Comparison of ENCODE assay signal across 8 cellular contexts in the genomic region with DNA sequence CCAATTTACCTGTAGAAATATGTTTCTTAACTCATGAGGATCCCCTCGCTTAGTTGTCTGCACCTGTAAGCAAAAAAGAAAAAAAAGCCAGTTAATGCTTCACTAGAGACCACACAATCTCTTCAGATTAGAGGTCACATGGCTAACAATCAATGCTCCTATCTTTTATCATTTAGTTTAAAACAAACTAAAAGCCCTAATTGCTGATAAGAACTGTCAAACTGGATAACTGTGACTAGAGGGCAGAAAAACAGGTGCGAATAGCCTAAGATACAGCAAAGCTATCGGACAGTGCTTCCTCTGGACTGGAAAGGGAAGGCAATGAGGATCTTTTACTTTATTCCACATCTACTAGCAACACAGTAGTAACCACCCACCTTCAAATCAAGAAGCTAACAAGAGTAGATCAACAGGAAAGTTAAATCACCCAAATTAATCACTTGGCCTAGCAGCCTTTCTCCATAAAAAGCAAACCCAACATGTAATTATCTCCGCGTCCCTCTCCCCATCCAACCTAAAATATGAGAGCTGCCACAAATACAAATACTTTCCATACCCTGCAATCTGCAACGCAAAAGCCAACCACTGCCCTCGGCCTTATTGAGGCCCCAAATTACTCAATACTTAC. TPM values are rescaled to one million over a fixed set of nuclear protein-coding genes. Genes with fewer than 3 reads are reported as not detected.
DNase-seq lines count a peak whose midpoint lies in the region; ATAC-seq, FAIRE-seq and TF ChIP-seq lines count a peak whose summit lies in the region.

No MANE protein-coding gene starts in this region.

- H3K4me1 ChIP-seq in CD4-positive, CD25-positive, alpha-beta regulatory T cell (ENCODE audit: control insufficient read depth, insufficient read depth, low read length, poor library complexity, severe bottlenecking): peaks cover 19% of the 10 kb centered on the region
- H3K4me1 ChIP-seq in HUES6 (ENCODE audit: control insufficient read depth, insufficient read depth, low read length): peaks cover 7% of the 10 kb centered on the region
- H3K4me1 ChIP-seq in keratinocyte (ENCODE audit: control insufficient read depth, extremely low read depth, insufficient read depth, low read length): peaks cover 16% of the 10 kb centered on the region
- H3K4me1 ChIP-seq in subcutaneous abdominal adipose tissue (ENCODE audit: control insufficient read depth in 5 of 5, insufficient read depth in 5 of 5, low read length in 5 of 5): peaks cover 0 to 17% (median 16%) of the 10 kb centered on the region in 5 donors

- no peak overlapping the region for H3K27ac ChIP-seq in CD4-positive, CD25-positive, alpha-beta regulatory T cell (ENCODE audit: insufficient read depth, low read length, poor library complexity, severe bottlenecking)
- H3K27ac ChIP-seq in HUES6 (ENCODE audit: low read depth, low read length) (no peak overlapping the region), keratinocyte (ENCODE audit: control insufficient read depth, insufficient read depth, low read length) (peak overlapping the region; percentile 69), subcutaneous abdominal adipose tissue (ENCODE audit: low read depth, low read length) (peak overlapping the region; percentile 78)

- H3K9ac ChIP-seq in HUES6 (ENCODE audit: low read length) (peak overlapping the region; percentile 79), keratinocyte (ENCODE audit: control insufficient read depth, extremely low read depth, insufficient read depth, low read length) (peak overlapping the region; percentile 88), subcutaneous abdominal adipose tissue (ENCODE audit: low read length in 5 of 5) (peak overlapping the region; percentile 57 to 86 (median 80))

- peak overlapping the region; percentile 78 to 93 (median 91) for H3K27ac Mint-ChIP-seq in CD4-positive, CD25-positive, alpha-beta regulatory T cell
- H3K27ac Mint-ChIP-seq in activated naive CD8-positive, alpha-beta T cell treated with anti-CD3 and anti-CD28 coated beads, Interleukin-2, amount 50 U/mL, for 24 hours: peak overlapping the region; percentile 79

- peaks cover 27 to 61% (median 39%) of the 10 kb centered on the region in 4 donors for H3K4me1 Mint-ChIP-seq in CD4-positive, CD25-positive, alpha-beta regulatory T cell
- H3K4me1 Mint-ChIP-seq in activated naive CD8-positive, alpha-beta T cell treated with anti-CD3 and anti-CD28 coated beads, Interleukin-2, amount 50 U/mL, for 24 hours: peaks cover 32% of the 10 kb centered on the region

- H3K4me3 Mint-ChIP-seq in CD4-positive, CD25-positive, alpha-beta regulatory T cell: peak overlapping the region; percentile 99 to 100 (median 99)
- H3K4me3 Mint-ChIP-seq in activated naive CD8-positive, alpha-beta T cell treated with anti-CD3 and anti-CD28 coated beads, Interleukin-2, amount 50 U/mL, for 24 hours: peak overlapping the region; percentile 91

- no peaks in the 10 kb centered on the region for H3K9me1 ChIP-seq in keratinocyte (ENCODE audit: control insufficient read depth, extremely low read depth, insufficient read depth, low read length)

- no peaks in the 10 kb centered on the region for H3K9me3 ChIP-seq in CD4-positive, CD25-positive, alpha-beta regulatory T cell (ENCODE audit: control insufficient read depth in 2 of 2, low read length in 2 of 2)
- peaks cover 2% of the 10 kb centered on the region; the same call in 1 of the 2 replicates for H3K9me3 ChIP-seq in HUES6 (ENCODE audit: control insufficient read depth, insufficient read depth, low read depth, low read length)
- H3K9me3 ChIP-seq in keratinocyte (ENCODE audit: control insufficient read depth, low read depth, low read length): no peaks in the 10 kb centered on the region
- no peaks in the 10 kb centered on the region for H3K9me3 ChIP-seq in subcutaneous abdominal adipose tissue (ENCODE audit: control insufficient read depth in 5 of 5, low read length in 5 of 5)

- H3K79me2 ChIP-seq in keratinocyte (ENCODE audit: control insufficient read depth, insufficient read depth, low read length): peaks cover 9% of the 10 kb centered on the region

- H2AFZ ChIP-seq in keratinocyte (ENCODE audit: control insufficient read depth, low read length): peak overlapping the region; percentile 100

- dilution Hi-C loops in keratinocyte (cut with MboI; ENCODE audit: extremely low pct_ligation_motif_present, low sequenced_read_pairs): no loop called here

- peaks cover 0 to 3% (median 0%) of the 10 kb centered on the region in 7 donors for H3K9me3 Mint-ChIP-seq in CD4-positive, CD25-positive, alpha-beta regulatory T cell
- no peaks in the 10 kb centered on the region for H3K9me3 Mint-ChIP-seq in activated naive CD8-positive, alpha-beta T cell treated with anti-CD3 and anti-CD28 coated beads, Interleukin-2, amount 50 U/mL, for 24 hours

- peak; percentile 20 for FAIRE-seq in keratinocyte (lab: Jason Lieb, UNC)

- DNase-seq in CD4-positive, CD25-positive, alpha-beta regulatory T cell: no peak
- DNase-seq in activated naive CD8-positive, alpha-beta T cell treated with anti-CD3 and anti-CD28 coated beads, Interleukin-2, amount 50 U/mL, for 24 hours: no peak
- no peak for DNase-seq in keratinocyte (ENCODE audit: low read depth, low spot score)
- no peak for DNase-seq in T-helper 9 cell

- no peaks in the 10 kb centered on the region for H3K36me3 ChIP-seq in CD4-positive, CD25-positive, alpha-beta regulatory T cell (ENCODE audit: control insufficient read depth, insufficient read depth, low read length)
- H3K36me3 ChIP-seq in HUES6 (ENCODE audit: control insufficient read depth, insufficient read depth, low read length): peaks cover 3% of the 10 kb centered on the region; the same call in 1 of the 2 replicates
- H3K36me3 ChIP-seq in keratinocyte (ENCODE audit: control insufficient read depth in 2 of 2, extremely low read depth in 1 of 2, insufficient read depth in 2 of 2, low read length in 2 of 2): no peaks in the 10 kb centered on the region
- peaks cover 0 to 3% (median 0%) of the 10 kb centered on the region in 5 donors for H3K36me3 ChIP-seq in subcutaneous abdominal adipose tissue (ENCODE audit: control insufficient read depth in 5 of 5, insufficient read depth in 5 of 5, low read length in 5 of 5)

- no peak for TF ChIP-seq CTCF in keratinocyte (optimal IDR thresholded peaks at IDR 0.05 in 1 of 3, IDR thresholded peaks at IDR 0.05 in 1 of 3, conservative IDR thresholded peaks at IDR 0.05 in 1 of 3; ENCODE audit: extremely low read depth in 1 of 3, insufficient read depth in 2 of 3, low read length in 3 of 3)

- H3K27me3 ChIP-seq in CD4-positive, CD25-positive, alpha-beta regulatory T cell (ENCODE audit: control insufficient read depth, insufficient read depth, low read length): no peaks in the 10 kb centered on the region
- no peaks in the 10 kb centered on the region for H3K27me3 ChIP-seq in HUES6 (ENCODE audit: control insufficient read depth, insufficient read depth, low read length)
- no peaks in the 10 kb centered on the region for H3K27me3 ChIP-seq in keratinocyte (ENCODE audit: control insufficient read depth, extremely low read depth, insufficient read depth, low read length)
- H3K27me3 ChIP-seq in subcutaneous abdominal adipose tissue (ENCODE audit: control insufficient read depth in 5 of 5, insufficient read depth in 4 of 5, low read length in 5 of 5): no peaks in the 10 kb centered on the region

- H3K27me3 Mint-ChIP-seq in CD4-positive, CD25-positive, alpha-beta regulatory T cell: peaks cover 8% of the 10 kb centered on the region
- H3K27me3 Mint-ChIP-seq in activated naive CD8-positive, alpha-beta T cell treated with anti-CD3 and anti-CD28 coated beads, Interleukin-2, amount 50 U/mL, for 24 hours: no peaks in the 10 kb centered on the region

- peak overlapping the region; percentile 97 for H3K4me3 ChIP-seq in CD4-positive, CD25-positive, alpha-beta regulatory T cell (ENCODE audit: low read depth, low read length)
- H3K4me3 ChIP-seq in HUES6 (ENCODE audit: low read depth, low read length) (peak overlapping the region; percentile 85), keratinocyte (ENCODE audit: control insufficient read depth in 2 of 3, extremely low read depth in 1 of 3, insufficient read depth in 2 of 3, low read depth in 1 of 3, low read length in 3 of 3) (peak overlapping the region; percentile 92 to 100 (median 96)), subcutaneous abdominal adipose tissue (ENCODE audit: low read depth in 1 of 5, low read length in 5 of 5) (peak overlapping the region; percentile 85 to 99 (median 98))

- H4K20me1 ChIP-seq in keratinocyte (ENCODE audit: control insufficient read depth, extremely low read depth, insufficient read depth, low read length): no peaks in the 10 kb centered on the region

- H3K4me2 ChIP-seq in keratinocyte (ENCODE audit: control insufficient read depth, extremely low read depth, insufficient read depth, low read depth, low read length): peak overlapping the region; percentile 98

- no peak for ATAC-seq in CD4-positive, CD25-positive, alpha-beta regulatory T cell (ENCODE audit: low read depth in 2 of 2)
- ATAC-seq in activated naive CD8-positive, alpha-beta T cell treated with anti-CD3 and anti-CD28 coated beads, Interleukin-2, amount 50 U/mL, for 24 hours: no peak
- ATAC-seq in GM21528 (IDR thresholded peaks at IDR 0.05; ENCODE audit: low FRiP score, unreplicated experiment) (no peak), HG02885 (IDR thresholded peaks at IDR 0.05; ENCODE audit: poor library complexity, unreplicated experiment) (no peak)

- peaks cover 23% of the 10 kb centered on the region for H3K36me3 Mint-ChIP-seq in CD4-positive, CD25-positive, alpha-beta regulatory T cell
- H3K36me3 Mint-ChIP-seq in activated naive CD8-positive, alpha-beta T cell treated with anti-CD3 and anti-CD28 coated beads, Interleukin-2, amount 50 U/mL, for 24 hours (ENCODE audit: low read depth): peaks cover 16% of the 10 kb centered on the region

RNA-seq across cellular contexts. Expression of a gene that starts 0.7 kb away (rescaled TPM):
- total RNA-seq in CD4-positive, CD25-positive, alpha-beta regulatory T cell: 19.9 TPM
- 10 to 100 TPM; 11.3 to 14.0 (median 12.4) TPM for polyA plus RNA-seq in CD4-positive, CD25-positive, alpha-beta regulatory T cell
- polyA plus RNA-seq in keratinocyte: 19.3 to 27.7 TPM (median 24.1 TPM) in 3 replicates
- 4.9 TPM for polyA plus RNA-seq in keratinocyte (2011; ENCODE audit: low read depth)
- polyA plus RNA-seq in keratinocyte (2011; cell fraction: cytosol; rRNA removed): 12.9 and 20.7 TPM in 2 replicates
- 26.7 and 28.8 TPM in 2 replicates for polyA plus RNA-seq in keratinocyte (2011; cell fraction: nucleus; rRNA removed)
- polyA plus RNA-seq in keratinocyte (2012; ENCODE audit: low replicate concordance): 7.9 and 11.2 TPM in 2 replicates
- polyA minus RNA-seq in keratinocyte: 7.7 to 25.8 TPM (median 22.1 TPM) in 3 replicates
- polyA minus RNA-seq in keratinocyte (2011; cell fraction: cytosol; rRNA and poly(A)+ RNA removed): 11.9 TPM
- polyA minus RNA-seq in keratinocyte (2011; cell fraction: nucleus; rRNA and poly(A)+ RNA removed): 16.7 and 25.5 TPM in 2 replicates

RNA-seq across cellular contexts. Expression of a gene that starts 29.0 kb away (rescaled TPM):
- total RNA-seq in CD4-positive, CD25-positive, alpha-beta regulatory T cell: 28.7 TPM
- 10 to 100 TPM; 73.2 to 83.0 (median 80.4) TPM for polyA plus RNA-seq in CD4-positive, CD25-positive, alpha-beta regulatory T cell
- polyA plus RNA-seq in keratinocyte: 40.8 to 91.2 TPM (median 44.9 TPM) in 3 replicates
- polyA plus RNA-seq in keratinocyte (2011; ENCODE audit: low read depth): 51.2 TPM
- 35.9 and 70.6 TPM in 2 replicates for polyA plus RNA-seq in keratinocyte (2011; cell fraction: cytosol; rRNA removed)
- polyA plus RNA-seq in keratinocyte (2011; cell fraction: nucleus; rRNA removed): 37.0 and 53.0 TPM in 2 replicates
- 31.4 and 45.8 TPM in 2 replicates for polyA plus RNA-seq in keratinocyte (2012; ENCODE audit: low replicate concordance)
- polyA minus RNA-seq in keratinocyte: 4.8 to 39.7 TPM (median 15.5 TPM) in 3 replicates
- 15.3 TPM for polyA minus RNA-seq in keratinocyte (2011; cell fraction: cytosol; rRNA and poly(A)+ RNA removed)
- 9.8 and 19.2 TPM in 2 replicates for polyA minus RNA-seq in keratinocyte (2011; cell fraction: nucleus; rRNA and poly(A)+ RNA removed)

Comparison
In these comparisons a context has a peak if more than half of its experiments do, and no peak if none do; other contexts are left out.
1. H3K27ac ChIP-seq: peak in keratinocyte (single experiment) and subcutaneous abdominal adipose tissue (single experiment); none in CD4-positive, CD25-positive, alpha-beta regulatory T cell (single experiment) and HUES6 (single experiment).
2. Peak in every context shown above with its lines, with median percentiles within 50 percentile points of each other: H3K4me3 ChIP-seq and H3K9ac ChIP-seq.